1 cellular context compared by ENCODE assay signal in the genomic region with DNA sequence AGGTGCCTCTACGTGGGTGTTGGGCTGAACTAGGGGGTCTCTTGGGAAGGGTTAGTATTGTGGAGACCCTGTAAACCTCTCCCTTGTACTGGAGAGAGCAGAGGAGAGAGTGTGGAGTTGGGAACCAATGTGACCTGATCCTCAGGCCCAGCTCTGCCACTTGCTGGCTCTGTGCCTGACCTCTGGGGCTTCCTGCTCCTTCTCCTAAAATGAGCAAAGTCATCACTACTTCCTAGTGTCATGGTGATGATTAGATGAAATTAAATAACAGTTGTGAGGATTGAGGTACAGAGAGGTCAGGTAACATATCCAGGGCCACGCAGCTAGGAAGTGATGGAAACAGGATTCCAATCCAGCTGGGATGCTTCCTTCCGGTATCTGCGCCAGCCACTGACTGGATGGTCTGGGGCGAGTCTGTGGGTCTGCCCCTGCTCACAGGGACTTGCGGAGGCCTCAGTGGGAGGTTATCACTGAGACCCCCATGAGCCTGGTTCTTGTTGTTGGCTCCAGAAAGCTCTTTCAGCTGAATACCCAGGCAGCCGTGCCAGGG.
TF ChIP-seq lines count a peak whose summit lies in the region.

No MANE protein-coding gene starts in this region.

TF ChIP-seq in SK-N-SH, 30 proteins besides CTCF, POLR2A, EP300 and RAD21:
- TF ChIP-seq GABPA (IDR thresholded peaks at IDR 0.05; ENCODE audit: low read depth) = no peak
- TF ChIP-seq TCF12 (IDR thresholded peaks at IDR 0.05) = no peak
- no peak for TF ChIP-seq FOSL2 (IDR thresholded peaks at IDR 0.05; ENCODE audit: borderline replicate concordance, low read depth)
- TF ChIP-seq SIN3A (IDR thresholded peaks at IDR 0.05; ENCODE audit: borderline replicate concordance, low read depth, low read length) = no peak
- no peak for TF ChIP-seq FOXM1 (IDR thresholded peaks at IDR 0.05; ENCODE audit: low read depth)
- no peak for TF ChIP-seq FOXJ3 (CRISPR knock-in tag; IDR thresholded peaks at IDR 0.05)
- TF ChIP-seq RXRA (IDR thresholded peaks at IDR 0.05; ENCODE audit: borderline replicate concordance, low read depth) = no peak
- no peak for TF ChIP-seq ELF1 (IDR thresholded peaks at IDR 0.05)
- no peak for TF ChIP-seq NRF1 (IDR thresholded peaks at IDR 0.05; ENCODE audit: low read depth, low read length)
- TF ChIP-seq MAX (IDR thresholded peaks at IDR 0.05; ENCODE audit: low read depth) = no peak
- TF ChIP-seq, protein P1, sequence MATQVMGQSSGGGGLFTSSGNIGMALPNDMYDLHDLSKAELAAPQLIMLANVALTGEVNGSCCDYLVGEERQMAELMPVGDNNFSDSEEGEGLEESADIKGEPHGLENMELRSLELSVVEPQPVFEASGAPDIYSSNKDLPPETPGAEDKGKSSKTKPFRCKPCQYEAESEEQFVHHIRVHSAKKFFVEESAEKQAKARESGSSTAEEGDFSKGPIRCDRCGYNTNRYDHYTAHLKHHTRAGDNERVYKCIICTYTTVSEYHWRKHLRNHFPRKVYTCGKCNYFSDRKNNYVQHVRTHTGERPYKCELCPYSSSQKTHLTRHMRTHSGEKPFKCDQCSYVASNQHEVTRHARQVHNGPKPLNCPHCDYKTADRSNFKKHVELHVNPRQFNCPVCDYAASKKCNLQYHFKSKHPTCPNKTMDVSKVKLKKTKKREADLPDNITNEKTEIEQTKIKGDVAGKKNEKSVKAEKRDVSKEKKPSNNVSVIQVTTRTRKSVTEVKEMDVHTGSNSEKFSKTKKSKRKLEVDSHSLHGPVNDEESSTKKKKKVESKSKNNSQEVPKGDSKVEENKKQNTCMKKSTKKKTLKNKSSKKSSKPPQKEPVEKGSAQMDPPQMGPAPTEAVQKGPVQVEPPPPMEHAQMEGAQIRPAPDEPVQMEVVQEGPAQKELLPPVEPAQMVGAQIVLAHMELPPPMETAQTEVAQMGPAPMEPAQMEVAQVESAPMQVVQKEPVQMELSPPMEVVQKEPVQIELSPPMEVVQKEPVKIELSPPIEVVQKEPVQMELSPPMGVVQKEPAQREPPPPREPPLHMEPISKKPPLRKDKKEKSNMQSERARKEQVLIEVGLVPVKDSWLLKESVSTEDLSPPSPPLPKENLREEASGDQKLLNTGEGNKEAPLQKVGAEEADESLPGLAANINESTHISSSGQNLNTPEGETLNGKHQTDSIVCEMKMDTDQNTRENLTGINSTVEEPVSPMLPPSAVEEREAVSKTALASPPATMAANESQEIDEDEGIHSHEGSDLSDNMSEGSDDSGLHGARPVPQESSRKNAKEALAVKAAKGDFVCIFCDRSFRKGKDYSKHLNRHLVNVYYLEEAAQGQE (IDR thresholded peaks at IDR 0.05; ENCODE audit: low read depth, low read length) = no peak
- no peak for TF ChIP-seq RCOR1 (IDR thresholded peaks at IDR 0.05; ENCODE audit: low read length)
- TF ChIP-seq, protein P2, sequence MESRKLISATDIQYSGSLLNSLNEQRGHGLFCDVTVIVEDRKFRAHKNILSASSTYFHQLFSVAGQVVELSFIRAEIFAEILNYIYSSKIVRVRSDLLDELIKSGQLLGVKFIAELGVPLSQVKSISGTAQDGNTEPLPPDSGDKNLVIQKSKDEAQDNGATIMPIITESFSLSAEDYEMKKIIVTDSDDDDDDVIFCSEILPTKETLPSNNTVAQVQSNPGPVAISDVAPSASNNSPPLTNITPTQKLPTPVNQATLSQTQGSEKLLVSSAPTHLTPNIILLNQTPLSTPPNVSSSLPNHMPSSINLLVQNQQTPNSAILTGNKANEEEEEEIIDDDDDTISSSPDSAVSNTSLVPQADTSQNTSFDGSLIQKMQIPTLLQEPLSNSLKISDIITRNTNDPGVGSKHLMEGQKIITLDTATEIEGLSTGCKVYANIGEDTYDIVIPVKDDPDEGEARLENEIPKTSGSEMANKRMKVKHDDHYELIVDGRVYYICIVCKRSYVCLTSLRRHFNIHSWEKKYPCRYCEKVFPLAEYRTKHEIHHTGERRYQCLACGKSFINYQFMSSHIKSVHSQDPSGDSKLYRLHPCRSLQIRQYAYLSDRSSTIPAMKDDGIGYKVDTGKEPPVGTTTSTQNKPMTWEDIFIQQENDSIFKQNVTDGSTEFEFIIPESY (IDR thresholded peaks at IDR 0.05; ENCODE audit: borderline replicate concordance, low read depth) = no peak
